1 cellular context compared by ENCODE assay signal in genomic region chr9:35904966-35905781, GRCh38.
TF ChIP-seq lines count a peak whose summit lies in the region.

No MANE protein-coding gene starts in this region.

TF ChIP-seq in HepG2, 621 proteins besides CTCF, POLR2A, EP300 and RAD21:
- TF ChIP-seq ZNF350 (CRISPR knock-in tag; IDR thresholded peaks at IDR 0.05; ENCODE audit: borderline replicate concordance, low read depth) (0 out of 2 replicates have a peak, but pooled peaks have one; percentile 13), ZNF768 (CRISPR knock-in tag; IDR thresholded peaks at IDR 0.05) (peak; percentile 80; the same call in 1 of the 2 replicates), CHD4 (IDR thresholded peaks at IDR 0.05; ENCODE audit: borderline replicate concordance, low read length) (no peak)
TF ChIP-seq in HepG2: peak in this region for 2.
